Comparison of ENCODE assay signal across 14 cellular contexts in the genomic region with DNA sequence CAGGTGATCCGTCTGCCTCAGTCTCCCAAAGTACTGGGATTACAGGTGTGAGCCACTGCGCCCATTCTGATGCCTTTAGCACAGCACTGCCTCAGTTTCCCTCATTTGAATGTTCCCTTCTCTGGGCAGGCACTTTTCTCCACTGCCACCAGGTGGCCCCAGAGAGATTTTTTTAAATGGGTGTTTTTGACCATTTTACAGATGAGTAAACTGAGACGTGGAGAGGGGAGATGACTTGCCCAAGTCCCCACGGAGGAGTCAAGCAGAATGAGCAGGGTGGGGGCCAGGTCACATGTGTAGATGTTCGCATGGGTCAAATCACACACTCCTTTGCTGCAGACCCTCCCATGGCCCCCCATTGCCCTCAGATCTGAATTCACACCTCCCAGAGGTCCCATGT. TPM values are rescaled to one million over a fixed set of nuclear protein-coding genes. Genes with fewer than 3 reads are reported as not detected.
DNase-seq lines count a peak whose midpoint lies in the region; ATAC-seq and TF ChIP-seq lines count a peak whose summit lies in the region.
"Had no signal": no experiment of that assay in that cellular context is flagged by ENCODE, and none has a peak within 500 bp of the region (broad histone marks: within the 10 kb centered on the region; RNA-seq: fewer than 3 reads in every experiment).

No MANE protein-coding gene starts in this region.

- no peak overlapping the region for H3K4me3 Mint-ChIP-seq in osteocyte (ENCODE audit: unreplicated experiment)

- H3K9ac ChIP-seq in DND-41 (ENCODE audit: low read depth, low read length) = no peak overlapping the region

- peaks cover 6% of the 10 kb centered on the region for H3K9me3 Mint-ChIP-seq in osteocyte (ENCODE audit: unreplicated experiment)

- H3K4me1 Mint-ChIP-seq in osteocyte (ENCODE audit: unreplicated experiment) = peaks cover 32% of the 10 kb centered on the region

- no peaks in the 10 kb centered on the region for H3K27me3 ChIP-seq in DND-41 (ENCODE audit: insufficient read depth, low read length, poor library complexity)

- no peaks in the 10 kb centered on the region for H3K4me1 ChIP-seq in DND-41 (ENCODE audit: insufficient read depth, low read length)

- no peak for ATAC-seq in DND-41 (ENCODE audit: insufficient read depth, low read depth)

- H3K27me3 Mint-ChIP-seq in osteocyte (ENCODE audit: unreplicated experiment) = peaks cover 2% of the 10 kb centered on the region

- no peak overlapping the region for H3K4me3 ChIP-seq in DND-41 (ENCODE audit: low read depth in 1 of 2, low read length in 2 of 2)
- no peak overlapping the region for H3K4me3 ChIP-seq in LNCaP clone FGC (ENCODE audit: low read depth, low read length)
- no peak overlapping the region for H3K4me3 ChIP-seq in coronary artery
- H3K4me3 ChIP-seq: prostate gland had no signal

- H3K27ac ChIP-seq in DND-41 (ENCODE audit: low read length) = no peak overlapping the region
- H3K27ac ChIP-seq in coronary artery = no peak overlapping the region
- H3K27ac ChIP-seq: prostate gland had no signal

- no peak overlapping the region for H3K4me2 ChIP-seq in DND-41 (ENCODE audit: insufficient read depth, low read length)

- H3K36me3 Mint-ChIP-seq in osteocyte (ENCODE audit: unreplicated experiment) = no peaks in the 10 kb centered on the region

- no peak overlapping the region for H2AFZ ChIP-seq in DND-41 (ENCODE audit: low read depth, low read length)

- H3K36me3 ChIP-seq in DND-41 (ENCODE audit: insufficient read depth, low read length) = no peaks in the 10 kb centered on the region
- H3K36me3 ChIP-seq: prostate gland had no signal

- H3K27ac Mint-ChIP-seq in osteocyte (ENCODE audit: unreplicated experiment) = no peak overlapping the region

- no peaks in the 10 kb centered on the region for H3K79me2 ChIP-seq in DND-41 (ENCODE audit: insufficient read depth, low read length)

- H3K9me3 ChIP-seq in DND-41 (ENCODE audit: insufficient read depth, low read length, severe bottlenecking) = no peaks in the 10 kb centered on the region
- H3K9me3 ChIP-seq: prostate gland had no signal

- DNase-seq in DND-41 = no peak
- no peak for DNase-seq in LNCaP clone FGC (ENCODE audit: low read depth)
- no peak for DNase-seq in coronary artery (ENCODE audit: low spot score)
- DNase-seq in osteocyte (ENCODE audit: extremely low spot score, unreplicated experiment) = no peak
- DNase-seq in activated T-cell treated with anti-CD3 and anti-CD28 coated beads for 4 hours = no peak
- DNase-seq in CD1c-positive myeloid dendritic cell (ENCODE audit: extremely low spot score) = no peak
- no peak for DNase-seq in D341Med (ENCODE audit: low spot score)
- DNase-seq in T1000 (lab: John Stamatoyannopoulos, UW) = no peak
- DNase-seq: dermis blood vessel endothelial cell, GF-D8, KBM-7, NCI-H526 had no signal

- TF ChIP-seq CTCF in DND-41 (IDR thresholded peaks at IDR 0.05; ENCODE audit: borderline replicate concordance, extremely low read depth, low read length, poor library complexity, severe bottlenecking) = peak; percentile 59
- TF ChIP-seq CTCF in LNCaP clone FGC (IDR thresholded peaks at IDR 0.05; ENCODE audit: control insufficient read depth, extremely low read depth, insufficient read depth) = peak; percentile 28
- peak; percentile 29 for TF ChIP-seq CTCF in coronary artery (IDR thresholded peaks at IDR 0.05)
- peak; percentile 53 for TF ChIP-seq CTCF in osteocyte (IDR thresholded peaks at IDR 0.05)

- H4K20me1 ChIP-seq in DND-41 (ENCODE audit: insufficient read depth, low read length) = peaks cover 22% of the 10 kb centered on the region; the same call in 1 of the 2 replicates

RNA-seq across cellular contexts. Expression of gene PDE4C, which starts 3.2 kb away (rescaled TPM):
- 0.21 TPM in 1 of 2 replicates, not detected in the other for total RNA-seq in osteocyte
- total RNA-seq: T-helper 1 cell treated with Interleukin-12 subunit alpha and Interleukin-12 subunit beta and Interleukin-4 antibody, amounts not matched to agents 30 ng/mL and 1 ng/mL, for 36 hours had no signal

RNA-seq across cellular contexts. Expression of gene RAB3A, which starts 25.6 kb away (rescaled TPM):
- total RNA-seq in osteocyte = 2.9 and 3.2 TPM in 2 replicates

RNA-seq across cellular contexts. Expression of gene MPV17L2, which starts 36.5 kb away (rescaled TPM):
- 11.6 and 12.7 TPM in 2 replicates for total RNA-seq in osteocyte

RNA-seq across cellular contexts. Expression of gene IQCN, which starts 44.8 kb away (rescaled TPM):
- total RNA-seq in osteocyte = 6.9 and 10.4 TPM in 2 replicates

RNA-seq across cellular contexts. Expression of gene JUND, which starts 51.9 kb away (rescaled TPM):
- total RNA-seq in osteocyte = 203 and 241 TPM in 2 replicates
